In genomic region chr3:102081587-102082289, GRCh38 we compare ENCODE assay signal across 1 cellular context.
TF ChIP-seq lines count a peak whose summit lies in the region.

No MANE protein-coding gene starts in this region.

TF ChIP-seq in A549, 52 proteins besides CTCF, POLR2A, EP300 and RAD21 (continued from another document):
- no peak for TF ChIP-seq PBX3 (IDR thresholded peaks at IDR 0.05)
- no peak for TF ChIP-seq ATOH8 (CRISPR knock-in tag; IDR thresholded peaks at IDR 0.05; ENCODE audit: low read depth)
- TF ChIP-seq FOSB (CRISPR knock-in tag; IDR thresholded peaks at IDR 0.05), result no peak
- no peak for TF ChIP-seq ZC3H11A (IDR thresholded peaks at IDR 0.05)
- TF ChIP-seq CBX8 (IDR thresholded peaks at IDR 0.05), result no peak
- TF ChIP-seq CHD4 (IDR thresholded peaks at IDR 0.05; ENCODE audit: borderline replicate concordance), result no peak
- no peak for TF ChIP-seq ZFP36 (IDR thresholded peaks at IDR 0.05; ENCODE audit: borderline replicate concordance, partially characterized antibody)
TF ChIP-seq in A549: peak in this region for 0.
